Comparison of ENCODE assay signal across 2 cellular contexts in genomic region chr13:37889102-37889501, GRCh38.
TF ChIP-seq lines count a peak whose summit lies in the region.

No MANE protein-coding gene starts in this region.

TF ChIP-seq in SK-N-SH, 30 proteins besides CTCF, POLR2A, EP300 and RAD21 (continued from another document):
- TF ChIP-seq GABPA (IDR thresholded peaks at IDR 0.05; ENCODE audit: low read depth) (no peak), POLR2AphosphoS5 (IDR thresholded peaks at IDR 0.05; ENCODE audit: low read depth, low read length) (no peak), ELF1 (IDR thresholded peaks at IDR 0.05) (no peak), YY1 (IDR thresholded peaks at IDR 0.05; ENCODE audit: low read depth) (no peak), PBX3 (IDR thresholded peaks at IDR 0.05) (no peak), FOXJ3 (CRISPR knock-in tag; IDR thresholded peaks at IDR 0.05) (no peak), ZBTB33 (IDR thresholded peaks at IDR 0.05; ENCODE audit: borderline replicate concordance, low read depth) (no peak), REST (IDR thresholded peaks at IDR 0.05; ENCODE audit: low read depth, low read length) (no peak)
TF ChIP-seq in SK-N-SH: peak in this region for 0.

TF ChIP-seq in SK-N-SH treated with all-trans-retinoic acid at 6 μM for 48 hours, 23 proteins besides CTCF, POLR2A, EP300 and RAD21 (continued from another document):
- TF ChIP-seq, protein P1, sequence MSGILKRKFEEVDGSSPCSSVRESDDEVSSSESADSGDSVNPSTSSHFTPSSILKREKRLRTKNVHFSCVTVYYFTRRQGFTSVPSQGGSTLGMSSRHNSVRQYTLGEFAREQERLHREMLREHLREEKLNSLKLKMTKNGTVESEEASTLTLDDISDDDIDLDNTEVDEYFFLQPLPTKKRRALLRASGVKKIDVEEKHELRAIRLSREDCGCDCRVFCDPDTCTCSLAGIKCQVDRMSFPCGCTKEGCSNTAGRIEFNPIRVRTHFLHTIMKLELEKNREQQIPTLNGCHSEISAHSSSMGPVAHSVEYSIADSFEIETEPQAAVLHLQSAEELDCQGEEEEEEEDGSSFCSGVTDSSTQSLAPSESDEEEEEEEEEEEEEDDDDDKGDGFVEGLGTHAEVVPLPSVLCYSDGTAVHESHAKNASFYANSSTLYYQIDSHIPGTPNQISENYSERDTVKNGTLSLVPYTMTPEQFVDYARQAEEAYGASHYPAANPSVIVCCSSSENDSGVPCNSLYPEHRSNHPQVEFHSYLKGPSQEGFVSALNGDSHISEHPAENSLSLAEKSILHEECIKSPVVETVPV (CRISPR knock-in tag; IDR thresholded peaks at IDR 0.05), result no peak
- TF ChIP-seq, protein P2, sequence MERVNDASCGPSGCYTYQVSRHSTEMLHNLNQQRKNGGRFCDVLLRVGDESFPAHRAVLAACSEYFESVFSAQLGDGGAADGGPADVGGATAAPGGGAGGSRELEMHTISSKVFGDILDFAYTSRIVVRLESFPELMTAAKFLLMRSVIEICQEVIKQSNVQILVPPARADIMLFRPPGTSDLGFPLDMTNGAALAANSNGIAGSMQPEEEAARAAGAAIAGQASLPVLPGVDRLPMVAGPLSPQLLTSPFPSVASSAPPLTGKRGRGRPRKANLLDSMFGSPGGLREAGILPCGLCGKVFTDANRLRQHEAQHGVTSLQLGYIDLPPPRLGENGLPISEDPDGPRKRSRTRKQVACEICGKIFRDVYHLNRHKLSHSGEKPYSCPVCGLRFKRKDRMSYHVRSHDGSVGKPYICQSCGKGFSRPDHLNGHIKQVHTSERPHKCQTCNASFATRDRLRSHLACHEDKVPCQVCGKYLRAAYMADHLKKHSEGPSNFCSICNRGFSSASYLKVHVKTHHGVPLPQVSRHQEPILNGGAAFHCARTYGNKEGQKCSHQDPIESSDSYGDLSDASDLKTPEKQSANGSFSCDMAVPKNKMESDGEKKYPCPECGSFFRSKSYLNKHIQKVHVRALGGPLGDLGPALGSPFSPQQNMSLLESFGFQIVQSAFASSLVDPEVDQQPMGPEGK (CRISPR knock-in tag; IDR thresholded peaks at IDR 0.05; ENCODE audit: borderline replicate concordance), result no peak
- TF ChIP-seq ZFP3 (CRISPR knock-in tag; IDR thresholded peaks at IDR 0.05), result no peak
- TF ChIP-seq, protein P3, sequence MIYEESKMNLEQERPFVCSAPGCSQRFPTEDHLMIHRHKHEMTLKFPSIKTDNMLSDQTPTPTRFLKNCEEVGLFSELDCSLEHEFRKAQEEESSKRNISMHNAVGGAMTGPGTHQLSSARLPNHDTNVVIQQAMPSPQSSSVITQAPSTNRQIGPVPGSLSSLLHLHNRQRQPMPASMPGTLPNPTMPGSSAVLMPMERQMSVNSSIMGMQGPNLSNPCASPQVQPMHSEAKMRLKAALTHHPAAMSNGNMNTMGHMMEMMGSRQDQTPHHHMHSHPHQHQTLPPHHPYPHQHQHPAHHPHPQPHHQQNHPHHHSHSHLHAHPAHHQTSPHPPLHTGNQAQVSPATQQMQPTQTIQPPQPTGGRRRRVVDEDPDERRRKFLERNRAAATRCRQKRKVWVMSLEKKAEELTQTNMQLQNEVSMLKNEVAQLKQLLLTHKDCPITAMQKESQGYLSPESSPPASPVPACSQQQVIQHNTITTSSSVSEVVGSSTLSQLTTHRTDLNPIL (CRISPR knock-in tag; IDR thresholded peaks at IDR 0.05; ENCODE audit: low read depth), result no peak
- TF ChIP-seq TOX (CRISPR knock-in tag; IDR thresholded peaks at IDR 0.05; ENCODE audit: borderline replicate concordance), result no peak
- TF ChIP-seq OSR1 (CRISPR knock-in tag; IDR thresholded peaks at IDR 0.05), result no peak
- TF ChIP-seq, protein P4, sequence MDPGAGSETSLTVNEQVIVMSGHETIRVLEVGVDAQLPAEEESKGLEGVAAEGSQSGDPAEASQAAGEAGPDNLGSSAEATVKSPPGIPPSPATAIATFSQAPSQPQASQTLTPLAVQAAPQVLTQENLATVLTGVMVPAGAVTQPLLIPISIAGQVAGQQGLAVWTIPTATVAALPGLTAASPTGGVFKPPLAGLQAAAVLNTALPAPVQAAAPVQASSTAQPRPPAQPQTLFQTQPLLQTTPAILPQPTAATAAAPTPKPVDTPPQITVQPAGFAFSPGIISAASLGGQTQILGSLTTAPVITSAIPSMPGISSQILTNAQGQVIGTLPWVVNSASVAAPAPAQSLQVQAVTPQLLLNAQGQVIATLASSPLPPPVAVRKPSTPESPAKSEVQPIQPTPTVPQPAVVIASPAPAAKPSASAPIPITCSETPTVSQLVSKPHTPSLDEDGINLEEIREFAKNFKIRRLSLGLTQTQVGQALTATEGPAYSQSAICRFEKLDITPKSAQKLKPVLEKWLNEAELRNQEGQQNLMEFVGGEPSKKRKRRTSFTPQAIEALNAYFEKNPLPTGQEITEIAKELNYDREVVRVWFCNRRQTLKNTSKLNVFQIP (CRISPR knock-in tag; IDR thresholded peaks at IDR 0.05; ENCODE audit: borderline replicate concordance, low read depth), result no peak
- TF ChIP-seq ZC3H10 (CRISPR knock-in tag; IDR thresholded peaks at IDR 0.05), result no peak
- TF ChIP-seq PPARA (CRISPR knock-in tag; IDR thresholded peaks at IDR 0.05; ENCODE audit: borderline replicate concordance), result no peak
- TF ChIP-seq ESRRG (CRISPR knock-in tag; IDR thresholded peaks at IDR 0.05), result no peak
- no peak for TF ChIP-seq RARB (CRISPR knock-in tag; IDR thresholded peaks at IDR 0.05)
- no peak for TF ChIP-seq TCF4 (CRISPR knock-in tag; IDR thresholded peaks at IDR 0.05; ENCODE audit: borderline replicate concordance)
- TF ChIP-seq GLIS3 (CRISPR knock-in tag; IDR thresholded peaks at IDR 0.05), result no peak
- TF ChIP-seq ARNTL (CRISPR knock-in tag; IDR thresholded peaks at IDR 0.05; ENCODE audit: borderline replicate concordance, low read depth), result no peak
- TF ChIP-seq, protein P5, sequence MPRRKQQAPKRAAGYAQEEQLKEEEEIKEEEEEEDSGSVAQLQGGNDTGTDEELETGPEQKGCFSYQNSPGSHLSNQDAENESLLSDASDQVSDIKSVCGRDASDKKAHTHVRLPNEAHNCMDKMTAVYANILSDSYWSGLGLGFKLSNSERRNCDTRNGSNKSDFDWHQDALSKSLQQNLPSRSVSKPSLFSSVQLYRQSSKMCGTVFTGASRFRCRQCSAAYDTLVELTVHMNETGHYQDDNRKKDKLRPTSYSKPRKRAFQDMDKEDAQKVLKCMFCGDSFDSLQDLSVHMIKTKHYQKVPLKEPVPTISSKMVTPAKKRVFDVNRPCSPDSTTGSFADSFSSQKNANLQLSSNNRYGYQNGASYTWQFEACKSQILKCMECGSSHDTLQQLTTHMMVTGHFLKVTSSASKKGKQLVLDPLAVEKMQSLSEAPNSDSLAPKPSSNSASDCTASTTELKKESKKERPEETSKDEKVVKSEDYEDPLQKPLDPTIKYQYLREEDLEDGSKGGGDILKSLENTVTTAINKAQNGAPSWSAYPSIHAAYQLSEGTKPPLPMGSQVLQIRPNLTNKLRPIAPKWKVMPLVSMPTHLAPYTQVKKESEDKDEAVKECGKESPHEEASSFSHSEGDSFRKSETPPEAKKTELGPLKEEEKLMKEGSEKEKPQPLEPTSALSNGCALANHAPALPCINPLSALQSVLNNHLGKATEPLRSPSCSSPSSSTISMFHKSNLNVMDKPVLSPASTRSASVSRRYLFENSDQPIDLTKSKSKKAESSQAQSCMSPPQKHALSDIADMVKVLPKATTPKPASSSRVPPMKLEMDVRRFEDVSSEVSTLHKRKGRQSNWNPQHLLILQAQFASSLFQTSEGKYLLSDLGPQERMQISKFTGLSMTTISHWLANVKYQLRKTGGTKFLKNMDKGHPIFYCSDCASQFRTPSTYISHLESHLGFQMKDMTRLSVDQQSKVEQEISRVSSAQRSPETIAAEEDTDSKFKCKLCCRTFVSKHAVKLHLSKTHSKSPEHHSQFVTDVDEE (CRISPR knock-in tag; IDR thresholded peaks at IDR 0.05), result no peak
